In the genomic region with DNA sequence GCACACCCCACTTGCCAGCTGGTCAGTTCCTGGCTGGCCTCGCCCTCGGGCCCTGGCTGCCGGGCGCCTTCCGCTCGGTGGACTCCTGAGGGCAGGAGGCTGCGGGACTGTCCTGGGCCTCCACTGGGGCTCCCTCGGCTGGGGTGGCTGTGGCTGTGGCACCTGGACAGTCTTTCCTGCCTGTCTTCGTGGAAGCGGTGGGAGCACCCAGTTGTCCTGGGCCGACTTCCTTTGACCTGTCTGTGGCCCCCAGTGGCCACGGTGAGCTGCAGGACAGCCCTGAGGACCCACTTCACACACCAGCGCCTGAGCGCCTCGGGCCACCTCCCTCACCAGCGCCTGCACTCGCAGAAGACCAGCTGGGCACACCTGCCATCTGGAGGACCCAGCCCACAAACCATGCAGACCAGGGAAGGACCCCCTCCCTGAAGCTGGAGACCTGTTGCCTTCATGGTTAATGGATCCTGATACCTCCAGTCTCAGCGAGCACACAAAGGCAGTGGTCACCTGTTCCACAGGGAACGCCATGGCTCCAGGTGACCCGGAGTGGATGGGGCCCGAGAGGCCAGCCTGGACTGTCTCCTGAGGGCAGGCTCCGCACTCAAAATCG, we compare ENCODE assay signal across 1 cellular context.
TF ChIP-seq lines count a peak whose summit lies in the region.

No MANE protein-coding gene starts in this region.

TF ChIP-seq in HCT116, 20 proteins besides CTCF, POLR2A, EP300 and RAD21:
- TF ChIP-seq ZFX (IDR thresholded peaks at IDR 0.05) (no peak), TCF7L2 (IDR thresholded peaks at IDR 0.05; ENCODE audit: borderline replicate concordance, extremely low read depth, insufficient read depth, insufficient read length) (no peak), JUND (IDR thresholded peaks at IDR 0.05) (no peak), SP1 (IDR thresholded peaks at IDR 0.05; ENCODE audit: low read depth) (no peak), YY1 (IDR thresholded peaks at IDR 0.05; ENCODE audit: extremely low read depth, insufficient replicate concordance, low read depth, low read length) (no peak), ELF1 (IDR thresholded peaks at IDR 0.05; ENCODE audit: borderline replicate concordance, low read depth) (no peak), EGR1 (IDR thresholded peaks at IDR 0.05; ENCODE audit: low read depth) (no peak)
